Comparison of ENCODE assay signal across 1 cellular context in genomic region chr1:20614130-20614579, GRCh38.
TF ChIP-seq lines count a peak whose summit lies in the region.

No MANE protein-coding gene starts in this region.

TF ChIP-seq in H1, 55 proteins besides CTCF, POLR2A, EP300 and RAD21:
- no peak for TF ChIP-seq NANOG (IDR thresholded peaks at IDR 0.05; ENCODE audit: insufficient read depth, low read depth, low read length, poor library complexity, severe bottlenecking)
- TF ChIP-seq SUZ12 (IDR thresholded peaks at IDR 0.05; ENCODE audit: low read length), result no peak
- no peak for TF ChIP-seq KDM1A (IDR thresholded peaks at IDR 0.05; ENCODE audit: borderline replicate concordance, low read length)
- no peak for TF ChIP-seq CBX5 (IDR thresholded peaks at IDR 0.05; ENCODE audit: low read depth, low read length)
- TF ChIP-seq YY1 (IDR thresholded peaks at IDR 0.05; ENCODE audit: low read depth, low read length), result no peak
- TF ChIP-seq SIRT6 (IDR thresholded peaks at IDR 0.05; ENCODE audit: low read length), result no peak
- no peak for TF ChIP-seq CHD1 (IDR thresholded peaks at IDR 0.05; ENCODE audit: low read depth, low read length)
- TF ChIP-seq HDAC6 (IDR thresholded peaks at IDR 0.05; ENCODE audit: low read depth, low read length), result no peak
